ENCODE assay signal across 12 cellular contexts in genomic region chr18:44682181-44682870, GRCh38. TPM values are rescaled to one million over a fixed set of nuclear protein-coding genes. Genes with fewer than 3 reads are reported as not detected.
DNase-seq lines count a peak whose midpoint lies in the region; ATAC-seq, FAIRE-seq and TF ChIP-seq lines count a peak whose summit lies in the region.
"Had no signal": no experiment of that assay in that cellular context is flagged by ENCODE, and none has a peak within 500 bp of the region (broad histone marks: within the 10 kb centered on the region; RNA-seq: fewer than 3 reads in every experiment).

No MANE protein-coding gene starts in this region.

- WGBS in SK-N-SH (ENCODE audit: low lambda C conversion rate) = 78% methylated on average over 12 of the region's 12 CpGs
- 25% methylated on average over 12 of the region's 12 CpGs for WGBS in urinary bladder

- no peak for TF ChIP-seq CTCF in SK-N-SH (IDR thresholded peaks at IDR 0.05)
- no peak for TF ChIP-seq CTCF in WTC11 (IDR thresholded peaks at IDR 0.05)

- H3K36me3 ChIP-seq in SK-N-SH (replicated peaks in 1 of 2; ENCODE audit: control insufficient read depth in 1 of 2, insufficient read depth in 2 of 2, low read length in 1 of 2) (no peaks in the 10 kb centered on the region), urinary bladder (ENCODE audit: insufficient read depth) (no peaks in the 10 kb centered on the region)

- no peak for TF ChIP-seq EP300 in SK-N-SH (IDR thresholded peaks at IDR 0.05; ENCODE audit: borderline replicate concordance in 1 of 2, low read depth in 1 of 2, low read length in 1 of 2)

- DNase-seq in SK-N-SH = no peak
- peak; percentile 53 for DNase-seq in WTC11 (ENCODE audit: low spot score)
- DNase-seq in kidney tubule cell (ENCODE audit: low spot score) = peak; percentile 54
- no peak for DNase-seq in DMS153 (lab: John Stamatoyannopoulos, UW)
- DNase-seq in HTR-8/SVneo (ENCODE audit: insufficient read length, low spot score) = no peak
- no peak for DNase-seq in effector CD8-positive, alpha-beta T cell (lab: John Stamatoyannopoulos, UW)
- DNase-seq: activated naive CD8-positive, alpha-beta T cell treated with anti-CD3 and anti-CD28 coated beads, Interleukin-2, amount 10 ng/mL, durations not matched to agents 7 days and 5 days; CD4-positive, CD25-positive, alpha-beta regulatory T cell; naive B cell had no signal

- H3K9me3 Mint-ChIP-seq in WTC11 = no peaks in the 10 kb centered on the region
- H3K9me3 Mint-ChIP-seq: activated naive CD8-positive, alpha-beta T cell treated with anti-CD3 and anti-CD28 coated beads, Interleukin-2, amount 10 ng/mL, durations not matched to agents 7 days and 5 days; naive B cell had no signal

- no peaks in the 10 kb centered on the region for H3K27me3 ChIP-seq in SK-N-SH (ENCODE audit: insufficient read depth)

- no peaks in the 10 kb centered on the region for H3K9me2 ChIP-seq in SK-N-SH

- H2AFZ ChIP-seq in SK-N-SH (ENCODE audit: low read depth) = 0 out of 2 replicates have a peak overlapping the region, but pooled peaks have one; percentile 73
- H2AFZ ChIP-seq: PC-9 had no signal

- H3K36me3 Mint-ChIP-seq in WTC11 = no peaks in the 10 kb centered on the region
- H3K36me3 Mint-ChIP-seq: activated naive CD8-positive, alpha-beta T cell treated with anti-CD3 and anti-CD28 coated beads, Interleukin-2, amount 10 ng/mL, durations not matched to agents 7 days and 5 days; CD4-positive, CD25-positive, alpha-beta regulatory T cell; naive B cell had no signal

- H3K4me3 ChIP-seq in SK-N-SH (ENCODE audit: low read depth in 2 of 2, low read length in 1 of 2) (peak overlapping the region; percentile 74 to 86; a peak in 3 of 4 replicates), urinary bladder (ENCODE audit: low read depth, low read length) (peak overlapping the region; percentile 88)
- H3K4me3 ChIP-seq: PC-9 had no signal

- H3K4me1 ChIP-seq in SK-N-SH (ENCODE audit: control insufficient read depth in 1 of 2, insufficient read depth in 2 of 2, low read depth in 1 of 2, low read length in 1 of 2) = peaks cover 24 to 31% of the 10 kb centered on the region in 2 experiments
- H3K4me1 ChIP-seq in urinary bladder (ENCODE audit: insufficient read depth) = no peaks in the 10 kb centered on the region

- H3K27ac Mint-ChIP-seq in WTC11 = no peak overlapping the region
- H3K27ac Mint-ChIP-seq: activated naive CD8-positive, alpha-beta T cell treated with anti-CD3 and anti-CD28 coated beads, Interleukin-2, amount 10 ng/mL, durations not matched to agents 7 days and 5 days; CD4-positive, CD25-positive, alpha-beta regulatory T cell had no signal

- H3K27me3 Mint-ChIP-seq in WTC11 (ENCODE audit: low read depth) = no peaks in the 10 kb centered on the region
- H3K27me3 Mint-ChIP-seq: naive B cell had no signal

- peaks cover 48% of the 10 kb centered on the region for H3K79me2 ChIP-seq in SK-N-SH (ENCODE audit: insufficient read depth)

- no peak for ATAC-seq in SK-N-SH treated with all-trans-retinoic acid at 6 μM for 48 hours
- peak; percentile 31 for ATAC-seq in WTC11

- H3K27ac ChIP-seq in SK-N-SH (ENCODE audit: low read depth in 2 of 2, low read length in 1 of 2) (peak overlapping the region in 1 of 2 experiments; percentile 40; a peak in 1 of 4 replicates), urinary bladder (ENCODE audit: low read depth) (no peak overlapping the region)
- H3K27ac ChIP-seq: PC-9 had no signal

- no peak overlapping the region for H3K4me3 Mint-ChIP-seq in WTC11
- H3K4me3 Mint-ChIP-seq: activated naive CD8-positive, alpha-beta T cell treated with anti-CD3 and anti-CD28 coated beads, Interleukin-2, amount 10 ng/mL, durations not matched to agents 7 days and 5 days; naive B cell had no signal

- no peak overlapping the region for H3K9ac ChIP-seq in SK-N-SH

- H3K9me3 ChIP-seq in SK-N-SH = no peaks in the 10 kb centered on the region

- H4K20me1 ChIP-seq in SK-N-SH (ENCODE audit: insufficient read depth) = no peaks in the 10 kb centered on the region

- CTCF ChIA-PET in SK-N-SH (lab: Yijun Ruan, JAX) (interaction anchor here (0.6 kb wide), 1 partner anchor 375 kb away, joined by 3 read pairs; no protein-coding TSS in a partner anchor), WTC11 (lab: Charles Lee) (interaction anchor here (0.6 to 1.6 kb wide), 4 partner anchors 11 to 701 kb away, joined by 3 to 5 read pairs (median 4); no protein-coding TSS in a partner anchor)

- peak overlapping the region; percentile 93 for H3K4me2 ChIP-seq in SK-N-SH

- FAIRE-seq in HTR-8/SVneo (lab: Jason Lieb, UNC) = no peak

- no peak for TF ChIP-seq RAD21 in SK-N-SH (IDR thresholded peaks at IDR 0.05; ENCODE audit: low read length)

- peaks cover 7% of the 10 kb centered on the region for H3F3A ChIP-seq in SK-N-SH (replicated peaks; ENCODE audit: insufficient read depth)

- peaks cover 15% of the 10 kb centered on the region for H3K4me1 Mint-ChIP-seq in WTC11

- POLR2A ChIA-PET in SK-N-SH (lab: Yijun Ruan, JAX) = no interaction called here
- POLR2A ChIA-PET in WTC11 (lab: Charles Lee) = interaction anchor here (0.6 to 1.0 kb wide), 3 partner anchors 10 to 637 kb away, joined by 3 read pairs; no protein-coding TSS in a partner anchor

TF ChIP-seq in SK-N-SH, 30 proteins besides CTCF, POLR2A, EP300 and RAD21 (continues in another document):
- no peak for TF ChIP-seq USF2 (IDR thresholded peaks at IDR 0.05; ENCODE audit: borderline replicate concordance, low read depth, low read length)
- no peak for TF ChIP-seq ELF1 (IDR thresholded peaks at IDR 0.05)
- TF ChIP-seq EZH2phosphoT487 (IDR thresholded peaks at IDR 0.05; ENCODE audit: borderline replicate concordance, low read depth) = no peak
- no peak for TF ChIP-seq RXRA (IDR thresholded peaks at IDR 0.05; ENCODE audit: borderline replicate concordance, low read depth)
- TF ChIP-seq GATA2 (CRISPR knock-in tag; IDR thresholded peaks at IDR 0.05) = no peak
- no peak for TF ChIP-seq RFX5 (IDR thresholded peaks at IDR 0.05; ENCODE audit: low read length)

TF ChIP-seq in SK-N-SH treated with all-trans-retinoic acid at 6 μM for 48 hours, 23 proteins besides CTCF, POLR2A, EP300 and RAD21:
- TF ChIP-seq ZFP30 (CRISPR knock-in tag; IDR thresholded peaks at IDR 0.05) = no peak
- no peak for TF ChIP-seq ZFP3 (CRISPR knock-in tag; IDR thresholded peaks at IDR 0.05)

TF ChIP-seq in WTC11, 78 proteins besides CTCF, POLR2A, EP300 and RAD21 (continues in another document):
- no peak for TF ChIP-seq E2F1 (CRISPR knock-in tag; IDR thresholded peaks at IDR 0.05)
- no peak for TF ChIP-seq SMAD3 (CRISPR knock-in tag; IDR thresholded peaks at IDR 0.05; ENCODE audit: borderline replicate concordance)
- TF ChIP-seq IRF2 (CRISPR knock-in tag; IDR thresholded peaks at IDR 0.05; ENCODE audit: borderline replicate concordance, low read depth) = no peak
- TF ChIP-seq ZNF416 (CRISPR knock-in tag; IDR thresholded peaks at IDR 0.05) = no peak
- no peak for TF ChIP-seq ZMAT4 (CRISPR knock-in tag; IDR thresholded peaks at IDR 0.05)
- no peak for TF ChIP-seq ZNF121 (CRISPR knock-in tag; IDR thresholded peaks at IDR 0.05)
- no peak for TF ChIP-seq ATF6 (CRISPR knock-in tag; IDR thresholded peaks at IDR 0.05)
- TF ChIP-seq ATF2 (CRISPR knock-in tag; IDR thresholded peaks at IDR 0.05; ENCODE audit: borderline replicate concordance, low read depth) = no peak
- TF ChIP-seq ZNF423 (CRISPR knock-in tag; IDR thresholded peaks at IDR 0.05) = no peak
- TF ChIP-seq CREB1 (CRISPR knock-in tag; IDR thresholded peaks at IDR 0.05) = no peak
- TF ChIP-seq OVOL2 (CRISPR knock-in tag; IDR thresholded peaks at IDR 0.05; ENCODE audit: borderline replicate concordance) = no peak
- no peak for TF ChIP-seq SOX15 (CRISPR knock-in tag; IDR thresholded peaks at IDR 0.05)

RNA-seq across cellular contexts. Expression of gene SETBP1, which starts 1.6 kb away (rescaled TPM):
- 3.0 and 3.1 TPM in 2 replicates for polyA plus RNA-seq in SK-N-SH (2012; rRNA removed)
- polyA plus RNA-seq in SK-N-SH (2012; cell fraction: cytosol; rRNA removed) = 2.8 and 3.0 TPM in 2 replicates
- polyA plus RNA-seq in SK-N-SH (2012; cell fraction: nucleus; rRNA removed) = 2.8 and 4.3 TPM in 2 replicates
- total RNA-seq in WTC11 (2021) = 5.9 to 9.6 TPM (median 6.3 TPM) in 3 replicates
- total RNA-seq in urinary bladder = 46.7 TPM
- polyA plus RNA-seq in urinary bladder = 12.6 TPM

Comparison
In these comparisons a context has a peak if more than half of its experiments do, and no peak if none do; other contexts are left out.
1. DNase-seq: peak in WTC11 (single experiment) and kidney tubule cell (single experiment); none in SK-N-SH (single experiment), DMS153 (single experiment), HTR-8/SVneo (single experiment) and effector CD8-positive, alpha-beta T cell (single experiment).